ENCODE assay signal across 1 cellular context in the genomic region with DNA sequence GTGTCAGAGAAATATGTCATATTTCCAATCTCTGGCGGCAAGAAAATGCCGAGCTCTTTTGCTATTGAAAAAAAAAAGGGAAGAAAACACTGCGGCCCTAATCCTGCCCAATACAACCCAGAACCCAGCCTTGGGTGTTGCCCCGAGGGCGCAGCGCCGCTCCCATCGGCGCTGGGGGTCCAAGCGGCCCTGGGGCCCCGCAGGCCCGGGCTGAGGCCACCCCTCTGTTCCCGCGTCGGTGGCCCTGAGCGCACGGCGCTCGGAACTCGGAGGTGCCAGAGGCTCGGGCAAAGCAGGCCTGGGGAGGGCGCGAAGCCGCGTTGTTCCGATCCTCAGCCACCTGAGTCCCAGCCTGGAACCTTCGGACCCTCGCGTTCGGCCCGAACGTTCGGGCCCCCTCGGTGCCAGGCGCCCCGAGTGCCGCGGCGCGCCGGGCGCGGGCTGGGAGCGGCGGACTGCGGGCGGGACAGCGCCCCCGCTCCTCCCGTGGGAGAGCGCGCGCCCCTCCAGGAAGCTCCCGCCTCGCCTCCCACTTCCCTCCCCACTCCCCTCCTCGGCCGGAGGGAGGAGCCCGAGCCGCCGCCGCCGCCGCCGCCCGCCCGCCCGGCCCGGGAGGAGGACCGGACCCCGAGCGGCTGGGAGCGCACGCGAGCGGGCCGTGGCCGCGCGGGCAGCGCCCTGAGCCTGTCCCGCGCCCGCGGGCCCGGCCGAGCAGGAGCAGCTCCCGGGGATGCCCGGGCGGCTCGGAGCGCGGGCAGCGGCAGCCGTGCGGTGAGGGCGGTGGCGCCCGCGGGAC.
TF ChIP-seq lines count a peak whose summit lies in the region.

A gene (plus strand): TSS at position 594 of the 796 bp plus-strand sequence. CDS start 18,160 bp downstream, outside the sequence.

TF ChIP-seq in HepG2, 621 proteins besides CTCF, POLR2A, EP300 and RAD21 (continued from another document):
- TF ChIP-seq, protein P1, sequence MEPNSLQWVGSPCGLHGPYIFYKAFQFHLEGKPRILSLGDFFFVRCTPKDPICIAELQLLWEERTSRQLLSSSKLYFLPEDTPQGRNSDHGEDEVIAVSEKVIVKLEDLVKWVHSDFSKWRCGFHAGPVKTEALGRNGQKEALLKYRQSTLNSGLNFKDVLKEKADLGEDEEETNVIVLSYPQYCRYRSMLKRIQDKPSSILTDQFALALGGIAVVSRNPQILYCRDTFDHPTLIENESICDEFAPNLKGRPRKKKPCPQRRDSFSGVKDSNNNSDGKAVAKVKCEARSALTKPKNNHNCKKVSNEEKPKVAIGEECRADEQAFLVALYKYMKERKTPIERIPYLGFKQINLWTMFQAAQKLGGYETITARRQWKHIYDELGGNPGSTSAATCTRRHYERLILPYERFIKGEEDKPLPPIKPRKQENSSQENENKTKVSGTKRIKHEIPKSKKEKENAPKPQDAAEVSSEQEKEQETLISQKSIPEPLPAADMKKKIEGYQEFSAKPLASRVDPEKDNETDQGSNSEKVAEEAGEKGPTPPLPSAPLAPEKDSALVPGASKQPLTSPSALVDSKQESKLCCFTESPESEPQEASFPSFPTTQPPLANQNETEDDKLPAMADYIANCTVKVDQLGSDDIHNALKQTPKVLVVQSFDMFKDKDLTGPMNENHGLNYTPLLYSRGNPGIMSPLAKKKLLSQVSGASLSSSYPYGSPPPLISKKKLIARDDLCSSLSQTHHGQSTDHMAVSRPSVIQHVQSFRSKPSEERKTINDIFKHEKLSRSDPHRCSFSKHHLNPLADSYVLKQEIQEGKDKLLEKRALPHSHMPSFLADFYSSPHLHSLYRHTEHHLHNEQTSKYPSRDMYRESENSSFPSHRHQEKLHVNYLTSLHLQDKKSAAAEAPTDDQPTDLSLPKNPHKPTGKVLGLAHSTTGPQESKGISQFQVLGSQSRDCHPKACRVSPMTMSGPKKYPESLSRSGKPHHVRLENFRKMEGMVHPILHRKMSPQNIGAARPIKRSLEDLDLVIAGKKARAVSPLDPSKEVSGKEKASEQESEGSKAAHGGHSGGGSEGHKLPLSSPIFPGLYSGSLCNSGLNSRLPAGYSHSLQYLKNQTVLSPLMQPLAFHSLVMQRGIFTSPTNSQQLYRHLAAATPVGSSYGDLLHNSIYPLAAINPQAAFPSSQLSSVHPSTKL (CRISPR knock-in tag; IDR thresholded peaks at IDR 0.05), result 0 out of 2 replicates have a peak, but pooled peaks have one; percentile 6
- TF ChIP-seq ZKSCAN8 (CRISPR knock-in tag; IDR thresholded peaks at IDR 0.05; ENCODE audit: borderline replicate concordance), result no peak
- TF ChIP-seq MTF2 (CRISPR knock-in tag; IDR thresholded peaks at IDR 0.05; ENCODE audit: borderline replicate concordance), result no peak
- TF ChIP-seq, protein P2, sequence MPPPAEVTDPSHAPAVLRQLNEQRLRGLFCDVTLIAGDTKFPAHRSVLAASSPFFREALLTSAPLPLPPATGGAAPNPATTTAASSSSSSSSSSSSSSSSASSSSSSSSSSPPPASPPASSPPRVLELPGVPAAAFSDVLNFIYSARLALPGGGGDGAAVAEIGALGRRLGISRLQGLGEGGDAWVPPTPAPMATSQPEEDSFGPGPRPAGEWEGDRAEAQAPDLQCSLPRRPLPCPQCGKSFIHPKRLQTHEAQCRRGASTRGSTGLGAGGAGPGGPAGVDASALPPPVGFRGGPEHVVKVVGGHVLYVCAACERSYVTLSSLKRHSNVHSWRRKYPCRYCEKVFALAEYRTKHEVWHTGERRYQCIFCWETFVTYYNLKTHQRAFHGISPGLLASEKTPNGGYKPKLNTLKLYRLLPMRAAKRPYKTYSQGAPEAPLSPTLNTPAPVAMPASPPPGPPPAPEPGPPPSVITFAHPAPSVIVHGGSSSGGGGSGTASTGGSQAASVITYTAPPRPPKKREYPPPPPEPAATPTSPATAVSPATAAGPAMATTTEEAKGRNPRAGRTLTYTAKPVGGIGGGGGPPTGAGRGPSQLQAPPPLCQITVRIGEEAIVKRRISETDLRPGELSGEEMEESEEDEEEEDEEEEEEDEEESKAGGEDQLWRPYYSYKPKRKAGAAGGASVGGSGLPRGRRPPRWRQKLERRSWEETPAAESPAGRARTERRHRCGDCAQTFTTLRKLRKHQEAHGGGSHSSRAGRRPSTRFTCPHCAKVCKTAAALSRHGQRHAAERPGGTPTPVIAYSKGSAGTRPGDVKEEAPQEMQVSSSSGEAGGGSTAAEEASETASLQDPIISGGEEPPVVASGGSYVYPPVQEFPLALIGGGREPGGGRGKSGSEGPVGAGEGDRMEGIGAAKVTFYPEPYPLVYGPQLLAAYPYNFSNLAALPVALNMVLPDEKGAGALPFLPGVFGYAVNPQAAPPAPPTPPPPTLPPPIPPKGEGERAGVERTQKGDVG (CRISPR knock-in tag; IDR thresholded peaks at IDR 0.05; ENCODE audit: borderline replicate concordance), result no peak
- TF ChIP-seq, protein P3, sequence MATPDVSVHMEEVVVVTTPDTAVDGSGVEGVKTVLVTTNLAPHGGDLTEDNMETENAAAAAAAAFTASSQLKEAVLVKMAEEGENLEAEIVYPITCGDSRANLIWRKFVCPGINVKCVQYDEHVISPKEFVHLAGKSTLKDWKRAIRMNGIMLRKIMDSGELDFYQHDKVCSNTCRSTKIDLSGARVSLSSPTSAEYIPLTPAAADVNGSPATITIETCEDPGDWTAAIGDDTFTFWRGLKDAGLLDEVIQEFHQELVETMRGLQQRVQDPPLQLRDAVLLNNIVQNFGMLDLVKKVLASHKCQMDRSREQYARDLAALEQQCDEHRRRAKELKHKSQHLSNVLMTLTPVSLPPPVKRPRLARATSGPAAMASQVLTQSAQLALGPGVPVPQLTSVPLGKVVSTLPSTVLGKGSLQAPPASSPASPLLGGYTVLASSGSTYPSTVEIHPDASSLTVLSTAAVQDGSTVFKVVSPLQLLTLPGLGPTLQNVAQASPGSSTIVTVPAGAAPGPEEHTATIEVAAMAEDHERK (CRISPR knock-in tag; IDR thresholded peaks at IDR 0.05; ENCODE audit: low read depth), result no peak
- no peak for TF ChIP-seq ZKSCAN5 (CRISPR knock-in tag; IDR thresholded peaks at IDR 0.05)
- TF ChIP-seq, protein P4, sequence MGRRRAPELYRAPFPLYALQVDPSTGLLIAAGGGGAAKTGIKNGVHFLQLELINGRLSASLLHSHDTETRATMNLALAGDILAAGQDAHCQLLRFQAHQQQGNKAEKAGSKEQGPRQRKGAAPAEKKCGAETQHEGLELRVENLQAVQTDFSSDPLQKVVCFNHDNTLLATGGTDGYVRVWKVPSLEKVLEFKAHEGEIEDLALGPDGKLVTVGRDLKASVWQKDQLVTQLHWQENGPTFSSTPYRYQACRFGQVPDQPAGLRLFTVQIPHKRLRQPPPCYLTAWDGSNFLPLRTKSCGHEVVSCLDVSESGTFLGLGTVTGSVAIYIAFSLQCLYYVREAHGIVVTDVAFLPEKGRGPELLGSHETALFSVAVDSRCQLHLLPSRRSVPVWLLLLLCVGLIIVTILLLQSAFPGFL (CRISPR knock-in tag; IDR thresholded peaks at IDR 0.05), result no peak
- no peak for TF ChIP-seq U2AF2 (IDR thresholded peaks at IDR 0.05; ENCODE audit: low read depth, low read length)
- no peak for TF ChIP-seq POLR2AphosphoS2 (IDR thresholded peaks at IDR 0.05; ENCODE audit: low read depth, low read length)
- TF ChIP-seq, protein P5, sequence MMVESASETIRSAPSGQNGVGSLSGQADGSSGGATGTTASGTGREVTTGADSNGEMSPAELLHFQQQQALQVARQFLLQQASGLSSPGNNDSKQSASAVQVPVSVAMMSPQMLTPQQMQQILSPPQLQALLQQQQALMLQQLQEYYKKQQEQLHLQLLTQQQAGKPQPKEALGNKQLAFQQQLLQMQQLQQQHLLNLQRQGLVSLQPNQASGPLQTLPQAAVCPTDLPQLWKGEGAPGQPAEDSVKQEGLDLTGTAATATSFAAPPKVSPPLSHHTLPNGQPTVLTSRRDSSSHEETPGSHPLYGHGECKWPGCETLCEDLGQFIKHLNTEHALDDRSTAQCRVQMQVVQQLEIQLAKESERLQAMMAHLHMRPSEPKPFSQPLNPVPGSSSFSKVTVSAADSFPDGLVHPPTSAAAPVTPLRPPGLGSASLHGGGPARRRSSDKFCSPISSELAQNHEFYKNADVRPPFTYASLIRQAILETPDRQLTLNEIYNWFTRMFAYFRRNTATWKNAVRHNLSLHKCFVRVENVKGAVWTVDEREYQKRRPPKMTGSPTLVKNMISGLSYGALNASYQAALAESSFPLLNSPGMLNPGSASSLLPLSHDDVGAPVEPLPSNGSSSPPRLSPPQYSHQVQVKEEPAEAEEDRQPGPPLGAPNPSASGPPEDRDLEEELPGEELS (CRISPR knock-in tag; IDR thresholded peaks at IDR 0.05), result no peak
- no peak for TF ChIP-seq ZNF672 (CRISPR knock-in tag; IDR thresholded peaks at IDR 0.05)
- no peak; the same call in 1 of the 2 replicates for TF ChIP-seq ZNF724P (CRISPR knock-in tag; IDR thresholded peaks at IDR 0.05; ENCODE audit: borderline replicate concordance)
TF ChIP-seq in HepG2: peak in this region for 65.
